1 cellular context compared by ENCODE assay signal in genomic region chr3:120615863-120616599, GRCh38.
A peak's percentile ranks its signal among the peaks of the same experiment; 100 is the strongest.
TF ChIP-seq lines count a peak whose summit lies in the region.

No MANE protein-coding gene starts in this region.

TF ChIP-seq in endothelial cell of umbilical vein, 7 proteins besides CTCF, POLR2A, EP300 and RAD21:
- TF ChIP-seq JUN (IDR thresholded peaks at IDR 0.05; ENCODE audit: borderline replicate concordance, insufficient read depth, insufficient read length, low read depth): no peak
- TF ChIP-seq, protein P1, sequence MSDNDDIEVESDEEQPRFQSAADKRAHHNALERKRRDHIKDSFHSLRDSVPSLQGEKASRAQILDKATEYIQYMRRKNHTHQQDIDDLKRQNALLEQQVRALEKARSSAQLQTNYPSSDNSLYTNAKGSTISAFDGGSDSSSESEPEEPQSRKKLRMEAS (IDR thresholded peaks at IDR 0.05; ENCODE audit: insufficient read depth, insufficient read length): no peak
- TF ChIP-seq FOS (IDR thresholded peaks at IDR 0.05; ENCODE audit: borderline replicate concordance, insufficient read depth, low read length): peak; percentile 51
- TF ChIP-seq POLR2AphosphoS5 (IDR thresholded peaks at IDR 0.05; ENCODE audit: insufficient read depth, low read depth, low read length): no peak
- TF ChIP-seq GATA2 (IDR thresholded peaks at IDR 0.05; ENCODE audit: insufficient read depth, insufficient read length, low read depth, low read length): peak; percentile 34
- no peak for TF ChIP-seq EZH2 (IDR thresholded peaks at IDR 0.05; ENCODE audit: borderline replicate concordance, low read depth, low read length, severe bottlenecking)
- TF ChIP-seq MYC (IDR thresholded peaks at IDR 0.05; ENCODE audit: low read depth, low read length): no peak
